8 cellular contexts compared by ENCODE assay signal in the genomic region with DNA sequence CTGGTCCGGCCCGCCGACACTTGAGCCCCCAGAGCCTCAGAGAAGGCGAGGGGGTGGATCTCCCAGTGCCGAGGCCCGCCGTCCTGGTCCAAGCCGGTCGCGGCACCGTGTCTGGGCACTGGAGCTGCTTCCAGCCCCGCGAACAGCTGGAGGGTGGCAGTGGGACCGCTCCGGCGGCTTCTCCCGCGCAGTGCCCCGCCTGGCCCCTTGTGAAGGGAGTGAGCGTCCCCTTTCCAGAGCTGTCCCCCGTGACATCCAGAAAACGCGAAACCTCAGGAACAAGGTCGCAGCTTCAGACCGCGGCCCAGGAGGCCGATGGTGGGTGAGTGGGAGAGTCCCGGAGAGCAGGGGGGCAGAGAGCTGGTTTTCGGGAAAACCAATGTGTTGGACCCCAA. TPM values are rescaled to one million over a fixed set of nuclear protein-coding genes. Genes with fewer than 3 reads are reported as not detected.
DNase-seq lines count a peak whose midpoint lies in the region.

No MANE protein-coding gene starts in this region.

- H3K27ac Mint-ChIP-seq in activated naive CD4-positive, alpha-beta T cell treated with anti-CD3 and anti-CD28 coated beads, Interleukin-2, amount 50 U/mL, for 24 hours = no peak overlapping the region
- H3K27ac Mint-ChIP-seq in immature natural killer cell = no peak overlapping the region

- H3K4me3 Mint-ChIP-seq in activated naive CD4-positive, alpha-beta T cell treated with anti-CD3 and anti-CD28 coated beads, Interleukin-2, amount 50 U/mL, for 24 hours = peak overlapping the region; percentile 84
- peak overlapping the region; percentile 73 to 83 (median 81) for H3K4me3 Mint-ChIP-seq in immature natural killer cell

- H3K9me3 ChIP-seq in thymus (ENCODE audit: control insufficient read depth) = peaks cover 1% of the 10 kb centered on the region
- no peaks in the 10 kb centered on the region for H3K9me3 ChIP-seq in MG63

- peaks cover 29% of the 10 kb centered on the region for H3K4me1 Mint-ChIP-seq in activated naive CD4-positive, alpha-beta T cell treated with anti-CD3 and anti-CD28 coated beads, Interleukin-2, amount 50 U/mL, for 24 hours
- H3K4me1 Mint-ChIP-seq in immature natural killer cell = peaks cover 28 to 34% of the 10 kb centered on the region in 2 donors

- H3K36me3 ChIP-seq in thymus (ENCODE audit: control insufficient read depth, insufficient read depth) (no peaks in the 10 kb centered on the region), MG63 (no peaks in the 10 kb centered on the region)

- H3K27ac ChIP-seq in thymus (ENCODE audit: low read depth) = no peak overlapping the region

- no peaks in the 10 kb centered on the region for H3K36me3 Mint-ChIP-seq in activated naive CD4-positive, alpha-beta T cell treated with anti-CD3 and anti-CD28 coated beads, Interleukin-2, amount 50 U/mL, for 24 hours
- no peaks in the 10 kb centered on the region for H3K36me3 Mint-ChIP-seq in immature natural killer cell

- DNase-seq in activated naive CD4-positive, alpha-beta T cell treated with Interleukin-2 at 50 U/mL for 16 hours = no peak
- DNase-seq in SW480 (ENCODE audit: low spot score) (peak; percentile 23), immature natural killer cell (no peak), MG63 (no peak), cerebellar nuclear complex (lab: John Stamatoyannopoulos, UW) (no peak)
- DNase-seq in activated CD4-positive, alpha-beta T cell treated with anti-CD3 and anti-CD28 coated beads, Interleukin-2, amount 50 U/mL, for 1 hour = no peak

- H3K27me3 ChIP-seq in thymus (ENCODE audit: control insufficient read depth, insufficient read depth) = peaks cover 86% of the 10 kb centered on the region
- H3K27me3 ChIP-seq in MG63 = peaks cover 96% of the 10 kb centered on the region

- H3K9me3 Mint-ChIP-seq in activated naive CD4-positive, alpha-beta T cell treated with anti-CD3 and anti-CD28 coated beads, Interleukin-2, amount 50 U/mL, for 24 hours = no peaks in the 10 kb centered on the region
- H3K9me3 Mint-ChIP-seq in immature natural killer cell = peaks cover 0 to 2% (median 0%) of the 10 kb centered on the region in 6 donors

- H3K4me3 ChIP-seq in thymus (ENCODE audit: low read length) (peak overlapping the region; percentile 44), MG63 (no peak overlapping the region)

- 3% methylated on average over 29 of the region's 29 CpGs for WGBS in thymus

- peaks cover 62% of the 10 kb centered on the region for H3K27me3 Mint-ChIP-seq in activated naive CD4-positive, alpha-beta T cell treated with anti-CD3 and anti-CD28 coated beads, Interleukin-2, amount 50 U/mL, for 24 hours
- H3K27me3 Mint-ChIP-seq in immature natural killer cell (ENCODE audit: low read depth in 3 of 3) = peaks cover 26 to 48% (median 48%) of the 10 kb centered on the region in 3 donors

- H3K4me1 ChIP-seq in thymus (ENCODE audit: control insufficient read depth, insufficient read depth, low read length) = peaks cover 4% of the 10 kb centered on the region

RNA-seq across cellular contexts. Expression of gene EMX1, which starts 0.6 kb away (rescaled TPM):
- polyA plus RNA-seq in immature natural killer cell (not detected), thymus (0.82 TPM)
- not detected in 2 replicates for total RNA-seq in MG63 (2014; rRNA removed; shearing (Covaris generic); ENCODE audit: low replicate concordance)

RNA-seq across cellular contexts. Expression of gene SPR, which starts 29.5 kb away (rescaled TPM):
- polyA plus RNA-seq in immature natural killer cell (1 to 10 TPM; 1.2 to 2.2 (median 1.4) TPM), thymus (9.1 TPM)
- 57.7 and 57.8 TPM in 2 replicates for total RNA-seq in MG63 (2014; rRNA removed; shearing (Covaris generic); ENCODE audit: low replicate concordance)
